22 cellular contexts compared by ENCODE assay signal in genomic region chr3:150296123-150296750, GRCh38.
"Had no signal": no experiment of that assay in that cellular context is flagged by ENCODE, and none has a peak within 500 bp of the region (broad histone marks: within the 10 kb centered on the region; RNA-seq: fewer than 3 reads in every experiment).

No MANE protein-coding gene starts in this region.

- H3K27ac Mint-ChIP-seq: activated CD8-positive, alpha-beta T cell treated with anti-CD3 and anti-CD28 coated beads, Interleukin-2, amount 10 ng/mL, durations not matched to agents 7 days and 5 days; activated naive CD4-positive, alpha-beta T cell treated with anti-CD3 and anti-CD28 coated beads, Interleukin-2, amount 50 U/mL, for 24 hours; activated T-helper 2 cell treated with anti-CD3 and anti-CD28 coated beads, Interferon-gamma antibody, Interleukin-2, Interleukin-4, amounts not matched to agents 10 μg/mL and 5 μg/mL and 100 μg/mL, durations not matched to agents 14 hours and 24 hours and 36 hours; dendritic cell treated with granulocyte-macrophage colony-stimulating factor and Interleukin-4, amounts not matched to agents 40 ng/mL and 50 ng/mL, for 4 days; effector memory CD8-positive, alpha-beta T cell; stimulated activated naive CD8-positive, alpha-beta T cell treated with anti-CD3 and anti-CD28 coated beads, Interleukin-15, Interleukin-2, amounts not matched to agents 100 ng/mL and 50 ng/mL, for 24 hours had no signal

- H3K4me1 Mint-ChIP-seq: activated naive CD4-positive, alpha-beta T cell treated with anti-CD3 and anti-CD28 coated beads, Interleukin-2, amount 50 U/mL, for 24 hours; central memory CD8-positive, alpha-beta T cell had no signal

- H3K27me3 ChIP-seq: foreskin keratinocyte, left lung, pancreas, testis, upper lobe of right lung had no signal

- H3K27ac ChIP-seq: epithelial cell of prostate, foreskin keratinocyte, left lung, pancreas, testis, upper lobe of right lung, WERI-Rb-1 had no signal

- H3K9me3 ChIP-seq: left lung, pancreas, testis, upper lobe of right lung had no signal

- H3K27me3 Mint-ChIP-seq: brain; dendritic cell treated with granulocyte-macrophage colony-stimulating factor and Interleukin-4, amounts not matched to agents 40 ng/mL and 50 ng/mL, for 4 days had no signal

- ATAC-seq: activated CD8-positive, alpha-beta T cell treated with anti-CD3 and anti-CD28 coated beads, Interleukin-2, amount 10 ng/mL, durations not matched to agents 7 days and 5 days; effector memory CD8-positive, alpha-beta T cell; foreskin keratinocyte; left lung; pancreas; upper lobe of right lung had no signal

- H3K4me3 Mint-ChIP-seq: activated CD8-positive, alpha-beta T cell treated with anti-CD3 and anti-CD28 coated beads, Interleukin-2, amount 10 ng/mL, durations not matched to agents 7 days and 5 days; activated naive CD4-positive, alpha-beta T cell treated with anti-CD3 and anti-CD28 coated beads, Interleukin-2, amount 50 U/mL, for 24 hours; brain; central memory CD8-positive, alpha-beta T cell; dendritic cell treated with granulocyte-macrophage colony-stimulating factor and Interleukin-4, amounts not matched to agents 40 ng/mL and 50 ng/mL, for 4 days; effector memory CD8-positive, alpha-beta T cell; neural crest cell; stimulated activated naive CD8-positive, alpha-beta T cell treated with anti-CD3 and anti-CD28 coated beads, Interleukin-15, Interleukin-2, amounts not matched to agents 100 ng/mL and 50 ng/mL, for 24 hours had no signal

- H3K4me1 ChIP-seq: left lung, pancreas, testis, upper lobe of right lung had no signal

- DNase-seq: activated CD4-positive, alpha-beta T cell treated with anti-CD3 and anti-CD28 coated beads for 4 hours; activated CD8-positive, alpha-beta T cell treated with anti-CD3 and anti-CD28 coated beads, Interleukin-2, amount 10 ng/mL, durations not matched to agents 7 days and 5 days; amniotic stem cell; effector memory CD8-positive, alpha-beta T cell; foreskin keratinocyte; left lung; pancreas; retina; stimulated activated CD4-positive, alpha-beta T cell treated with anti-CD3 and anti-CD28 coated beads, Interleukin-15, amount 100 ng/mL, for 24 hours; stimulated activated CD4-positive, alpha-beta T cell treated with anti-CD3 and anti-CD28 coated beads, Interleukin-4, amount 100 ng/mL, for 24 hours; T-helper 1 cell; testis; upper lobe of right lung; WERI-Rb-1 had no signal

- H3K36me3 Mint-ChIP-seq: activated naive CD4-positive, alpha-beta T cell treated with anti-CD3 and anti-CD28 coated beads, Interleukin-2, amount 50 U/mL, for 24 hours; brain had no signal

- H3K9me3 Mint-ChIP-seq: activated naive CD4-positive, alpha-beta T cell treated with anti-CD3 and anti-CD28 coated beads, Interleukin-2, amount 50 U/mL, for 24 hours; activated T-helper 2 cell treated with anti-CD3 and anti-CD28 coated beads, Interferon-gamma antibody, Interleukin-2, Interleukin-4, amounts not matched to agents 10 μg/mL and 5 μg/mL and 100 μg/mL, durations not matched to agents 14 hours and 24 hours and 36 hours; central memory CD8-positive, alpha-beta T cell; dendritic cell treated with granulocyte-macrophage colony-stimulating factor and Interleukin-4, amounts not matched to agents 40 ng/mL and 50 ng/mL, for 4 days; effector memory CD8-positive, alpha-beta T cell; neural crest cell; stimulated activated naive CD8-positive, alpha-beta T cell treated with anti-CD3 and anti-CD28 coated beads, Interleukin-15, Interleukin-2, amounts not matched to agents 100 ng/mL and 50 ng/mL, for 24 hours had no signal

- H3K4me3 ChIP-seq: left lung, pancreas, testis, upper lobe of right lung had no signal

- H3K36me3 ChIP-seq: left lung, pancreas, upper lobe of right lung, WERI-Rb-1 had no signal
